9 cellular contexts compared by ENCODE assay signal in genomic region chr11:85811624-85812023, GRCh38. TPM values are rescaled to one million over a fixed set of nuclear protein-coding genes. Genes with fewer than 3 reads are reported as not detected.
DNase-seq lines count a peak whose midpoint lies in the region; ATAC-seq, FAIRE-seq and TF ChIP-seq lines count a peak whose summit lies in the region.
"Had no signal": no experiment of that assay in that cellular context is flagged by ENCODE, and none has a peak within 500 bp of the region (broad histone marks: within the 10 kb centered on the region; RNA-seq: fewer than 3 reads in every experiment).

No MANE protein-coding gene starts in this region.

- peak overlapping the region; percentile 95 for H3K4me2 ChIP-seq in mammary epithelial cell (ENCODE audit: insufficient read depth, low read depth, low read length)

- dilution Hi-C loops in mammary epithelial cell (cut with HindIII; ENCODE audit: low sequenced_read_pairs) = no loop called here

- no peak for ATAC-seq in upper lobe of left lung (ENCODE audit: low FRiP score in 2 of 2)

- BruUV-seq in mammary epithelial cell (replicated peaks; lab: Mats Ljungman, UMichigan) = no TSS peak

- peak overlapping the region; percentile 86 for H2AFZ ChIP-seq in mammary epithelial cell (ENCODE audit: low read depth, low read length)

- H3K4me1 ChIP-seq in cardiac muscle cell (ENCODE audit: low read depth) = no peaks in the 10 kb centered on the region
- peaks cover 38% of the 10 kb centered on the region for H3K4me1 ChIP-seq in mammary epithelial cell (ENCODE audit: insufficient read depth, low read length)
- H3K4me1 ChIP-seq in mucosa of rectum (ENCODE audit: control insufficient read depth in 2 of 2, insufficient read depth in 2 of 2, low read length in 2 of 2) = peaks cover 33 to 53% of the 10 kb centered on the region in 2 donors
- H3K4me1 ChIP-seq in upper lobe of left lung = peaks cover 12 to 24% (median 18%) of the 10 kb centered on the region in 4 donors

- H4K20me1 ChIP-seq in mammary epithelial cell (ENCODE audit: insufficient read depth, low read length) = no peaks in the 10 kb centered on the region

- H3K9ac ChIP-seq in mammary epithelial cell (ENCODE audit: insufficient read depth, low read length) = no peak overlapping the region
- peak overlapping the region; percentile 42 to 52 for H3K9ac ChIP-seq in mucosa of rectum (ENCODE audit: low read depth in 1 of 2, low read length in 2 of 2)

- H3K27ac ChIP-seq in cardiac muscle cell (no peak overlapping the region), mammary epithelial cell (ENCODE audit: insufficient read depth, low read depth, low read length) (no peak overlapping the region), mucosa of rectum (ENCODE audit: low read depth in 2 of 2, low read length in 2 of 2) (peak overlapping the region; percentile 67 to 75), upper lobe of left lung (peak overlapping the region in 2 of 4 donors; percentile 68 to 74)

- TF ChIP-seq POLR2A in upper lobe of left lung (IDR thresholded peaks at IDR 0.05) (no peak), H54 (IDR thresholded peaks at IDR 0.05; ENCODE audit: low read depth, low read length) (no peak)

- in situ Hi-C loops in mammary epithelial cell (cut with MboI; ENCODE audit: low sequenced_read_pairs in 2 of 2) = no loop called here

- CTCF ChIA-PET in mammary epithelial cell (lab: Charles Lee; ENCODE audit: low non-redundant PET) = no interaction called here

- intact Hi-C loops in cardiac septum (cut with DNase I) (no loop called here), mammary epithelial cell (cut with micrococcal nuclease) (no loop called here)

- H3K9me3 ChIP-seq in cardiac muscle cell (ENCODE audit: low read depth) = no peaks in the 10 kb centered on the region
- no peaks in the 10 kb centered on the region for H3K9me3 ChIP-seq in mammary epithelial cell (replicated peaks; ENCODE audit: insufficient read depth, low read length)
- no peaks in the 10 kb centered on the region for H3K9me3 ChIP-seq in mucosa of rectum (ENCODE audit: control insufficient read depth in 2 of 2, low read length in 2 of 2)
- H3K9me3 ChIP-seq in upper lobe of left lung = no peaks in the 10 kb centered on the region

- no peaks in the 10 kb centered on the region for H3K79me2 ChIP-seq in mammary epithelial cell (ENCODE audit: insufficient read depth, low read length)

- no peak for TF ChIP-seq EP300 in upper lobe of left lung (IDR thresholded peaks at IDR 0.05)

- H3K36me3 ChIP-seq in cardiac muscle cell = no peaks in the 10 kb centered on the region
- H3K36me3 ChIP-seq in mammary epithelial cell (ENCODE audit: insufficient read depth, low read length) = no peaks in the 10 kb centered on the region
- H3K36me3 ChIP-seq in mucosa of rectum (ENCODE audit: control insufficient read depth in 2 of 2, insufficient read depth in 2 of 2, low read length in 2 of 2) = no peaks in the 10 kb centered on the region
- H3K36me3 ChIP-seq in upper lobe of left lung = no peaks in the 10 kb centered on the region

- no peak for DNase-seq in cardiac muscle cell (ENCODE audit: low read depth in 1 of 2, low spot score in 1 of 2)
- no peak for DNase-seq in cardiac septum (ENCODE audit: low spot score)
- DNase-seq in mammary epithelial cell = no peak
- DNase-seq in upper lobe of left lung = no peak
- DNase-seq in NCI-H1048 (lab: John Stamatoyannopoulos, UW) = no peak
- no peak for DNase-seq in H54 (ENCODE audit: insufficient read length, low spot score)
- no peak for DNase-seq in NCI-H2081 (lab: John Stamatoyannopoulos, UW)

- TF ChIP-seq CTCF in cardiac muscle cell (IDR thresholded peaks at IDR 0.05; ENCODE audit: low read depth, low read length) (no peak), mammary epithelial cell (conservative IDR thresholded peaks at IDR 0.05 in 1 of 2, IDR thresholded peaks at IDR 0.05 in 1 of 2; ENCODE audit: extremely low read depth in 1 of 2, insufficient read depth in 1 of 2, low read depth in 1 of 2, low read length in 2 of 2) (no peak), upper lobe of left lung (IDR thresholded peaks at IDR 0.05) (no peak)

- over 99% methylated on average over 13 of the region's 13 CpGs for WGBS in mammary epithelial cell (ENCODE audit: low coverage, missing lambda C conversion rate)
- 80 to 85% methylated on average over 13 of the region's 13 CpGs for WGBS in upper lobe of left lung, 2 donors

- no peak for FAIRE-seq in H54 (lab: Jason Lieb, UNC)

- peak overlapping the region; percentile 45 for H3K4me3 ChIP-seq in cardiac muscle cell
- H3K4me3 ChIP-seq in mammary epithelial cell (replicated peaks in 1 of 3; ENCODE audit: insufficient read depth in 1 of 3, low read depth in 2 of 3, low read length in 3 of 3) = no peak overlapping the region
- peak overlapping the region; percentile 60 to 67 for H3K4me3 ChIP-seq in mucosa of rectum (ENCODE audit: low read length in 2 of 2)
- H3K4me3 ChIP-seq in upper lobe of left lung = peak overlapping the region in 3 of 4 donors; percentile 57 to 73 (median 72)

- H3K27me3 ChIP-seq in cardiac muscle cell (peaks cover 46% of the 10 kb centered on the region), mammary epithelial cell (ENCODE audit: insufficient read depth, low read length) (no peaks in the 10 kb centered on the region), mucosa of rectum (ENCODE audit: control insufficient read depth in 2 of 2, insufficient read depth in 2 of 2, low read length in 2 of 2) (no peaks in the 10 kb centered on the region), upper lobe of left lung (no peaks in the 10 kb centered on the region)

RNA-seq across cellular contexts. Expression of gene SYTL2, which starts 0.7 kb away (rescaled TPM):
- total RNA-seq in cardiac muscle cell = 2.5 and 4.1 TPM in 2 replicates
- 1.2 and 1.7 TPM in 2 replicates for polyA plus RNA-seq in cardiac muscle cell
- total RNA-seq in cardiac septum = 14.2 TPM
- 10 to 100 TPM in 1 of 2 donors, 1 to 10 TPM in 1; 6.2 to 11.5 TPM for total RNA-seq in mammary epithelial cell
- polyA plus RNA-seq in mammary epithelial cell = 3.8 TPM
- 2.8 TPM for polyA minus RNA-seq in mammary epithelial cell
- total RNA-seq in upper lobe of left lung = 10 to 100 TPM; 11.9 to 52.7 (median 20.1) TPM

RNA-seq across cellular contexts. Expression of gene CCDC83, which starts 43.6 kb away (rescaled TPM):
- total RNA-seq in cardiac muscle cell (not detected in 2 replicates), cardiac septum (not detected), mammary epithelial cell (not detected), upper lobe of left lung (not detected)
- polyA plus RNA-seq in cardiac muscle cell (not detected in 2 replicates), mammary epithelial cell (not detected)
- polyA minus RNA-seq in mammary epithelial cell = not detected
- total RNA-seq: NCI-H460 had no signal

Comparison
In these comparisons a context has a peak if more than half of its experiments do, and no peak if none do; other contexts are left out.
1. H3K27ac ChIP-seq: peak in mucosa of rectum (2 of 2); none in cardiac muscle cell (single experiment) and mammary epithelial cell (single experiment).
2. H3K4me3 ChIP-seq: peak in cardiac muscle cell (single experiment), mucosa of rectum (2 of 2) and upper lobe of left lung (3 of 4); none in mammary epithelial cell (0 of 3).